Comparison of ENCODE assay signal across 24 cellular contexts in genomic region chr9:135473972-135474543, GRCh38. TPM values are rescaled to one million over a fixed set of nuclear protein-coding genes. Genes with fewer than 3 reads are reported as not detected.
A peak's percentile ranks its signal among the peaks of the same experiment; 100 is the strongest.
DNase-seq lines count a peak whose midpoint lies in the region; ATAC-seq, FAIRE-seq and TF ChIP-seq lines count a peak whose summit lies in the region.
"Had no signal": no experiment of that assay in that cellular context is flagged by ENCODE, and none has a peak within 500 bp of the region (broad histone marks: within the 10 kb centered on the region; RNA-seq: fewer than 3 reads in every experiment).

No MANE protein-coding gene starts in this region.

- BruUV-seq in HepG2 (replicated peaks; lab: Mats Ljungman, UMichigan) = no TSS peak

- in situ Hi-C loops in HepG2 (cut with HindIII; ENCODE audit: extremely low pct_ligation_motif_present, low pct_unique_long_range_greater_than_20kb) = no loop called here

- no peak for TF ChIP-seq EP300 in HepG2 (IDR thresholded peaks at IDR 0.05; ENCODE audit: low read depth in 2 of 2, low read length in 2 of 2)
- TF ChIP-seq EP300 in HepG2 (CRISPR knock-in tag; IDR thresholded peaks at IDR 0.05; ENCODE audit: borderline replicate concordance) = no peak

- no peaks in the 10 kb centered on the region for H3K27me3 ChIP-seq in HepG2 (ENCODE audit: control insufficient read depth in 1 of 2, insufficient read depth in 2 of 2, low read length in 2 of 2)
- H3K27me3 ChIP-seq in right lobe of liver = no peaks in the 10 kb centered on the region
- H3K27me3 ChIP-seq in osteoblast (ENCODE audit: insufficient read depth, low read length) = no peaks in the 10 kb centered on the region

- no peak for FAIRE-seq in HepG2 (lab: Jason Lieb, UNC)
- FAIRE-seq in kidney (lab: Jason Lieb, UNC) = no peak
- FAIRE-seq in RCC 7860 (lab: Jason Lieb, UNC) = no peak
- FAIRE-seq: A549, D721Med, GM12878, GM19239, H54 had no signal

- intact Hi-C loops in HepG2 (cut with micrococcal nuclease; ENCODE audit: unreplicated experiment) = no loop called here
- intact Hi-C loops in right lobe of liver (cut with DNase I) = no loop called here
- intact Hi-C loops in kidney (cut with DNase I) = no loop called here

- no peak overlapping the region for H3K9ac ChIP-seq in HepG2 (ENCODE audit: insufficient read depth, low read depth, low read length)
- H3K9ac ChIP-seq in kidney (ENCODE audit: low read length in 2 of 2) = no peak overlapping the region
- H3K9ac ChIP-seq: BLaER1 treated with 17β-estradiol and CSF1 and Interleukin-3, amounts not matched to agents 10 nM and 100 nM had no signal

- H3K4me1 ChIP-seq in HepG2 (ENCODE audit: insufficient read depth, low read length) (peaks cover 34% of the 10 kb centered on the region), right lobe of liver (no peaks in the 10 kb centered on the region), kidney (ENCODE audit: control insufficient read depth in 1 of 2, insufficient read depth in 1 of 2, low read depth in 1 of 2, low read length in 2 of 2) (no peaks in the 10 kb centered on the region), osteoblast (ENCODE audit: insufficient read depth, low read length) (peaks cover 5% of the 10 kb centered on the region)
- H3K4me1 ChIP-seq: A549 had no signal

- CTCF ChIA-PET in HepG2 (lab: Yijun Ruan, JAX; ENCODE audit: low intra/inter-chr PET ratio, low total read pairs) = no interaction called here

- DNase-seq in HepG2 (ENCODE audit: low spot score) = no peak
- no peak for DNase-seq in right lobe of liver
- DNase-seq in kidney = peak; percentile 64
- DNase-seq in osteoblast (ENCODE audit: insufficient read length, low spot score, missing footprints) = peak; percentile 51
- no peak for DNase-seq in RCC 7860 (ENCODE audit: low spot score)
- DNase-seq: ACHN; AML-193; CD4-positive, alpha-beta T cell; CD8-positive, alpha-beta memory T cell; DMS79; EL; GDM1; HCEC 1CT had no signal

- WGBS in HepG2 (ENCODE audit: low lambda C conversion rate) = 68% methylated on average over 7 of the region's 12 CpGs
- WGBS in right lobe of liver (ENCODE audit: insufficient coverage, low coverage, low lambda C conversion rate, missing lambda C conversion rate) = 0% methylated on average over 1 of the region's 12 CpGs

- H3K4me3 ChIP-seq in HepG2 (replicated peaks in 1 of 3; ENCODE audit: insufficient read depth in 1 of 3, low read depth in 2 of 3, low read length in 3 of 3) = no peak overlapping the region
- no peak overlapping the region for H3K4me3 ChIP-seq in right lobe of liver
- H3K4me3 ChIP-seq in kidney (ENCODE audit: low read length in 2 of 2) = no peak overlapping the region
- H3K4me3 ChIP-seq in osteoblast (ENCODE audit: insufficient read depth, low read length) = no peak overlapping the region
- H3K4me3 ChIP-seq: A549; BLaER1 treated with 17β-estradiol and CSF1 and Interleukin-3, amounts not matched to agents 10 nM and 100 nM; GM12878; GM23338 had no signal

- H3K36me3 ChIP-seq in HepG2 (replicated peaks in 1 of 2; ENCODE audit: control insufficient read depth in 1 of 2, insufficient read depth in 2 of 2, low read length in 2 of 2) = no peaks in the 10 kb centered on the region
- H3K36me3 ChIP-seq in right lobe of liver = no peaks in the 10 kb centered on the region
- no peaks in the 10 kb centered on the region for H3K36me3 ChIP-seq in kidney (ENCODE audit: control insufficient read depth in 1 of 2, insufficient read depth in 2 of 2, low read length in 2 of 2)
- H3K36me3 ChIP-seq in osteoblast (ENCODE audit: insufficient read depth, low read length) = no peaks in the 10 kb centered on the region
- H3K36me3 ChIP-seq: BE2C; BLaER1 treated with 17β-estradiol and CSF1 and Interleukin-3, amounts not matched to agents 10 nM and 100 nM had no signal

- H3K79me2 ChIP-seq in HepG2 (ENCODE audit: insufficient read depth, low read length) (no peaks in the 10 kb centered on the region), osteoblast (ENCODE audit: insufficient read depth, low read length) (no peaks in the 10 kb centered on the region)

- H2AFZ ChIP-seq in HepG2 (ENCODE audit: low read length) (no peak overlapping the region), osteoblast (ENCODE audit: low read length) (no peak overlapping the region)
- H2AFZ ChIP-seq: GM23338 had no signal

- TF ChIP-seq CTCF in HepG2 (CRISPR knock-in tag; IDR thresholded peaks at IDR 0.05) (no peak), right lobe of liver (IDR thresholded peaks at IDR 0.05) (no peak), kidney (IDR thresholded peaks at IDR 0.05; ENCODE audit: borderline replicate concordance, extremely low read depth, insufficient read depth) (no peak), osteoblast (IDR thresholded peaks at IDR 0.05; ENCODE audit: extremely low read depth, low read depth, low read length) (no peak)

- POLR2A ChIA-PET in HepG2 (lab: Yijun Ruan, JAX) = no interaction called here

- no peak for ATAC-seq in HepG2
- ATAC-seq in right lobe of liver = no peak
- ATAC-seq in HG02759 (IDR thresholded peaks at IDR 0.05; ENCODE audit: unreplicated experiment) = no peak
- ATAC-seq in GM21381 (IDR thresholded peaks at IDR 0.05; ENCODE audit: unreplicated experiment) = no peak

- H3K27ac ChIP-seq in HepG2 (ENCODE audit: extremely low read length, insufficient read depth, low read length) = no peak overlapping the region
- H3K27ac ChIP-seq in right lobe of liver = no peak overlapping the region
- H3K27ac ChIP-seq in kidney (ENCODE audit: low read depth in 2 of 2, low read length in 2 of 2) = no peak overlapping the region
- no peak overlapping the region for H3K27ac ChIP-seq in osteoblast (ENCODE audit: low read depth, low read length)
- H3K27ac ChIP-seq: A549; BLaER1 treated with 17β-estradiol and CSF1 and Interleukin-3, amounts not matched to agents 10 nM and 100 nM had no signal

- H3K9me3 ChIP-seq in HepG2 (ENCODE audit: low read length) (no peaks in the 10 kb centered on the region), right lobe of liver (no peaks in the 10 kb centered on the region), kidney (ENCODE audit: control insufficient read depth in 1 of 2, low read length in 2 of 2) (no peaks in the 10 kb centered on the region), osteoblast (ENCODE audit: low read depth, low read length) (no peaks in the 10 kb centered on the region)
- H3K9me3 ChIP-seq: A549; BE2C; BLaER1 treated with 17β-estradiol and CSF1 and Interleukin-3, amounts not matched to agents 10 nM and 100 nM had no signal

- H4K20me1 ChIP-seq in HepG2 (ENCODE audit: insufficient read depth, low read length) (peaks cover 4% of the 10 kb centered on the region), osteoblast (ENCODE audit: insufficient read depth, low read length) (peaks cover 9% of the 10 kb centered on the region)

- TF ChIP-seq RAD21 in HepG2 (CRISPR knock-in tag; IDR thresholded peaks at IDR 0.05) = no peak

- no peak overlapping the region for H3K4me2 ChIP-seq in HepG2 (ENCODE audit: low read depth, low read length)
- no peak overlapping the region for H3K4me2 ChIP-seq in osteoblast (ENCODE audit: insufficient read depth, low read length)
- H3K4me2 ChIP-seq: A549 had no signal

- TF ChIP-seq POLR2A in HepG2 (IDR thresholded peaks at IDR 0.05; ENCODE audit: insufficient read depth in 1 of 2, low read depth in 2 of 2, low read length in 2 of 2) = no peak
- TF ChIP-seq POLR2A in right lobe of liver (IDR thresholded peaks at IDR 0.05) = no peak

RNA-seq across cellular contexts. Expression of gene PPP1R26, which starts 5.5 kb away (rescaled TPM):
- total RNA-seq in HepG2 (2016; rRNA removed; fragmentation: Illumina TruSeq; extraction: Trizol) (7.1 and 11.6 TPM in 2 replicates), right lobe of liver (1 to 10 TPM; 5.1 to 9.0 (median 7.7) TPM), kidney (22.0 TPM), osteoblast (9.4 and 10.5 TPM in 2 replicates)
- 2.2 TPM in 2 replicates for total RNA-seq in HepG2 (2016; cell fraction: cytosol; rRNA removed; fragmentation: Illumina TruSeq; extraction: Trizol; ENCODE audit: low read depth)
- 5.6 and 11.2 TPM in 2 replicates for total RNA-seq in HepG2 (2016; cell fraction: insoluble cytoplasmic fraction; rRNA removed; fragmentation: Illumina TruSeq; extraction: Trizol)
- total RNA-seq in HepG2 (2016; cell fraction: membrane; rRNA removed; fragmentation: Illumina TruSeq; extraction: Trizol) = 3.7 and 4.4 TPM in 2 replicates
- 11.3 and 13.5 TPM in 2 replicates for total RNA-seq in HepG2 (2016; cell fraction: nucleus; rRNA removed; fragmentation: Illumina TruSeq; extraction: Trizol)
- polyA plus RNA-seq in HepG2 (2011; rRNA removed) (8.6 and 11.9 TPM in 2 replicates), kidney (ENCODE audit: insufficient read depth, low read depth, low replicate concordance) (10.2 TPM)
- polyA plus RNA-seq in HepG2 (2011; cell fraction: cytosol; rRNA removed) = 9.5 and 10.6 TPM in 2 replicates
- polyA plus RNA-seq in HepG2 (2011; cell fraction: nucleus; rRNA removed) = 33.5 and 35.4 TPM in 2 replicates
- 9.5 and 12.9 TPM in 2 replicates for polyA plus RNA-seq in HepG2 (2012)
- 1.8 and 2.4 TPM in 2 replicates for polyA plus RNA-seq in HepG2 (2016; cell fraction: cytosol; fragmentation: Illumina TruSeq; extraction: Trizol; ENCODE audit: low read depth)
- polyA plus RNA-seq in HepG2 (2016; cell fraction: insoluble cytoplasmic fraction; fragmentation: Illumina TruSeq; extraction: Trizol; ENCODE audit: low read depth) = 5.1 and 7.5 TPM in 2 replicates
- polyA plus RNA-seq in HepG2 (2016; cell fraction: membrane; fragmentation: Illumina TruSeq; extraction: Trizol; ENCODE audit: low read depth) = 3.0 and 3.1 TPM in 2 replicates
- polyA plus RNA-seq in HepG2 (2016; cell fraction: nucleus; fragmentation: Illumina TruSeq; extraction: Trizol; ENCODE audit: insufficient read depth, low read depth) = 19.4 and 20.2 TPM in 2 replicates
- 11.9 and 22.1 TPM in 2 replicates for polyA minus RNA-seq in HepG2 (2011; rRNA and poly(A)+ RNA removed; ENCODE audit: low replicate concordance)
- 9.1 and 9.9 TPM in 2 replicates for polyA minus RNA-seq in HepG2 (2011; cell fraction: cytosol; rRNA and poly(A)+ RNA removed)
- polyA minus RNA-seq in HepG2 (2011; cell fraction: nucleus; rRNA and poly(A)+ RNA removed) = 9.7 and 9.9 TPM in 2 replicates

RNA-seq across cellular contexts. Expression of gene MRPS2, which starts 26.4 kb away (rescaled TPM):
- 44.4 and 48.6 TPM in 2 replicates for total RNA-seq in HepG2 (2016; rRNA removed; fragmentation: Illumina TruSeq; extraction: Trizol)
- 19.9 and 20.2 TPM in 2 replicates for total RNA-seq in HepG2 (2016; cell fraction: cytosol; rRNA removed; fragmentation: Illumina TruSeq; extraction: Trizol; ENCODE audit: low read depth)
- 40.6 and 44.3 TPM in 2 replicates for total RNA-seq in HepG2 (2016; cell fraction: insoluble cytoplasmic fraction; rRNA removed; fragmentation: Illumina TruSeq; extraction: Trizol)
- total RNA-seq in HepG2 (2016; cell fraction: membrane; rRNA removed; fragmentation: Illumina TruSeq; extraction: Trizol) = 30.5 and 35.9 TPM in 2 replicates
- 22.9 and 23.3 TPM in 2 replicates for total RNA-seq in HepG2 (2016; cell fraction: nucleus; rRNA removed; fragmentation: Illumina TruSeq; extraction: Trizol)
- polyA plus RNA-seq in HepG2 (2011; rRNA removed) = 86.7 and 98.3 TPM in 2 replicates
- polyA plus RNA-seq in HepG2 (2011; cell fraction: cytosol; rRNA removed) = 166 and 225 TPM in 2 replicates
- 93.0 and 109 TPM in 2 replicates for polyA plus RNA-seq in HepG2 (2011; cell fraction: nucleus; rRNA removed)
- polyA plus RNA-seq in HepG2 (2012) = 38.2 and 39.9 TPM in 2 replicates
- polyA plus RNA-seq in HepG2 (2016; cell fraction: cytosol; fragmentation: Illumina TruSeq; extraction: Trizol; ENCODE audit: low read depth) = 37.0 and 38.5 TPM in 2 replicates
- polyA plus RNA-seq in HepG2 (2016; cell fraction: insoluble cytoplasmic fraction; fragmentation: Illumina TruSeq; extraction: Trizol; ENCODE audit: low read depth) = 94.0 and 109 TPM in 2 replicates
- 51.5 and 52.2 TPM in 2 replicates for polyA plus RNA-seq in HepG2 (2016; cell fraction: membrane; fragmentation: Illumina TruSeq; extraction: Trizol; ENCODE audit: low read depth)
- 74.0 and 74.3 TPM in 2 replicates for polyA plus RNA-seq in HepG2 (2016; cell fraction: nucleus; fragmentation: Illumina TruSeq; extraction: Trizol; ENCODE audit: insufficient read depth, low read depth)
- polyA minus RNA-seq in HepG2 (2011; rRNA and poly(A)+ RNA removed; ENCODE audit: low replicate concordance) = 204 and 352 TPM in 2 replicates
- 57.7 TPM in 2 replicates for polyA minus RNA-seq in HepG2 (2011; cell fraction: cytosol; rRNA and poly(A)+ RNA removed)
- 16.6 and 19.0 TPM in 2 replicates for polyA minus RNA-seq in HepG2 (2011; cell fraction: nucleus; rRNA and poly(A)+ RNA removed)
- 10 to 100 TPM; 24.7 to 56.8 (median 30.5) TPM for total RNA-seq in right lobe of liver
- 29.1 TPM for total RNA-seq in kidney
- 92.7 TPM for polyA plus RNA-seq in kidney (ENCODE audit: insufficient read depth, low read depth, low replicate concordance)
- total RNA-seq in osteoblast = 13.0 and 18.3 TPM in 2 replicates

RNA-seq across cellular contexts. Expression of gene LCN1, which starts 47.2 kb away (rescaled TPM):
- not detected in 2 replicates for total RNA-seq in HepG2 (2016; rRNA removed; fragmentation: Illumina TruSeq; extraction: Trizol)
- not detected in 2 replicates for total RNA-seq in HepG2 (2016; cell fraction: cytosol; rRNA removed; fragmentation: Illumina TruSeq; extraction: Trizol; ENCODE audit: low read depth)
- not detected in 2 replicates for total RNA-seq in HepG2 (2016; cell fraction: insoluble cytoplasmic fraction; rRNA removed; fragmentation: Illumina TruSeq; extraction: Trizol)
- total RNA-seq in HepG2 (2016; cell fraction: membrane; rRNA removed; fragmentation: Illumina TruSeq; extraction: Trizol) = not detected in 2 replicates
- total RNA-seq in HepG2 (2016; cell fraction: nucleus; rRNA removed; fragmentation: Illumina TruSeq; extraction: Trizol) = not detected in 2 replicates
- polyA plus RNA-seq in HepG2 (2011; rRNA removed) = not detected in 2 replicates
- 0.09 TPM in 1 of 2 replicates, not detected in the other for polyA plus RNA-seq in HepG2 (2011; cell fraction: cytosol; rRNA removed)
- not detected in 2 replicates for polyA plus RNA-seq in HepG2 (2011; cell fraction: nucleus; rRNA removed)
- not detected in 2 replicates for polyA plus RNA-seq in HepG2 (2012)
- not detected in 2 replicates for polyA plus RNA-seq in HepG2 (2016; cell fraction: cytosol; fragmentation: Illumina TruSeq; extraction: Trizol; ENCODE audit: low read depth)
- not detected in 2 replicates for polyA plus RNA-seq in HepG2 (2016; cell fraction: insoluble cytoplasmic fraction; fragmentation: Illumina TruSeq; extraction: Trizol; ENCODE audit: low read depth)
- not detected in 2 replicates for polyA plus RNA-seq in HepG2 (2016; cell fraction: membrane; fragmentation: Illumina TruSeq; extraction: Trizol; ENCODE audit: low read depth)
- polyA plus RNA-seq in HepG2 (2016; cell fraction: nucleus; fragmentation: Illumina TruSeq; extraction: Trizol; ENCODE audit: insufficient read depth, low read depth) = not detected in 2 replicates
- not detected in 2 replicates for polyA minus RNA-seq in HepG2 (2011; rRNA and poly(A)+ RNA removed; ENCODE audit: low replicate concordance)
- polyA minus RNA-seq in HepG2 (2011; cell fraction: cytosol; rRNA and poly(A)+ RNA removed) = not detected in 2 replicates
- polyA minus RNA-seq in HepG2 (2011; cell fraction: nucleus; rRNA and poly(A)+ RNA removed) = not detected in 2 replicates
- total RNA-seq in right lobe of liver = not detected
- not detected for total RNA-seq in kidney
- polyA plus RNA-seq in kidney (ENCODE audit: insufficient read depth, low read depth, low replicate concordance) = not detected
- total RNA-seq in osteoblast = not detected in 2 replicates
- total RNA-seq: CD4-positive, alpha-beta T cell; CD8-positive, alpha-beta memory T cell; GM12878; GM23338 had no signal
- polyA plus RNA-seq: A549; CD14-positive monocyte; CD8-positive, alpha-beta memory T cell; GM12878 had no signal

Comparison
In these comparisons a context has a peak if more than half of its experiments do, and no peak if none do; other contexts are left out.
1. DNase-seq: peak in kidney (single experiment) and osteoblast (single experiment); none in HepG2 (single experiment), right lobe of liver (0 of 3) and RCC 7860 (single experiment).